ENCODE assay signal across 25 cellular contexts in the genomic region with DNA sequence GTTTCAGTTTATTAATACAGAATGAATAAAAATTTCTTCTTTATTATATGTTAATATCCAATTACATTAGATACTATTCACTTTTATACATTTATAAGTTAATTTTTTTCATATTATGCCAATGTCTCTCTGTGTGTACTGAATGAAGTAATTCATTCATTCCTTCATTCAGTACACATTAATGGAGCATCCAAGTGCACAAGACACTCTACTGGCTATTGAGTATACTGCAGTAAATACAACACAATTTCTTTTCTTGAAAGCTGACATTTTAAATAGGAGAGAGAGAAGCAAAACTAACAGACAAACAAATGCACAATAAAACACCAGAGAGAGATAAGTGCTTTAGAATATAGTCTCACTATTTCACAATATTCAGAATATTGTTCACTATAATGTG.
DNase-seq lines count a peak whose midpoint lies in the region; ATAC-seq and TF ChIP-seq lines count a peak whose summit lies in the region.
"Had no signal": no experiment of that assay in that cellular context is flagged by ENCODE, and none has a peak within 500 bp of the region (broad histone marks: within the 10 kb centered on the region; RNA-seq: fewer than 3 reads in every experiment).

No MANE protein-coding gene starts in this region.

- peak; percentile 37; the same call in 2 of the 3 replicates for TF ChIP-seq CTCF in H9 (conservative IDR thresholded peaks at IDR 0.05)
- TF ChIP-seq CTCF in endodermal cell (conservative IDR thresholded peaks at IDR 0.05): peak; percentile 58
- peak; percentile 8 for TF ChIP-seq CTCF in retinal pigment epithelial cell (conservative IDR thresholded peaks at IDR 0.05; ENCODE audit: low read depth, low read length)
- TF ChIP-seq CTCF in ovary (IDR thresholded peaks at IDR 0.05): no peak

- H3K23ac ChIP-seq in H9 (ENCODE audit: insufficient read length, low read depth, low read length): no peak overlapping the region

- no peak overlapping the region for H3T11ph ChIP-seq in H9 (ENCODE audit: low read length)

- no peaks in the 10 kb centered on the region for H4K20me1 ChIP-seq in H9 (ENCODE audit: control insufficient read depth, insufficient read depth, insufficient read length)
- H4K20me1 ChIP-seq: BLaER1 treated with 17β-estradiol and CSF1 and Interleukin-3, amounts not matched to agents 10 nM and 100 nM had no signal

- H3K79me1 ChIP-seq in H9 (ENCODE audit: insufficient read depth, low read depth, low read length, poor library complexity, severe bottlenecking): no peaks in the 10 kb centered on the region

- no peaks in the 10 kb centered on the region for H3K27me3 ChIP-seq in H9 (ENCODE audit: insufficient read depth, low read length)
- H3K27me3 ChIP-seq in endodermal cell (ENCODE audit: control insufficient read depth, insufficient read depth, low read length, poor library complexity, severe bottlenecking): no peaks in the 10 kb centered on the region
- peaks cover 3% of the 10 kb centered on the region for H3K27me3 ChIP-seq in ovary
- H3K27me3 ChIP-seq: BLaER1 treated with 17β-estradiol and CSF1 and Interleukin-3, amounts not matched to agents 10 nM and 100 nM; MG63 had no signal

- intact Hi-C loops in ovary (cut with DNase I): no loop called here
- intact Hi-C loops in left colon (cut with DNase I, micrococcal nuclease): no loop called here

- H2BK120ac ChIP-seq in H9 (ENCODE audit: low read depth, low read length, poor library complexity, severe bottlenecking): no peak overlapping the region

- no peaks in the 10 kb centered on the region for H3K79me2 ChIP-seq in H9 (ENCODE audit: insufficient read depth, low read length)

- H3K27ac ChIP-seq in H9 (ENCODE audit: insufficient read length, low read depth, low read length): no peak overlapping the region
- H3K27ac ChIP-seq in endodermal cell (ENCODE audit: low read depth, low read length): no peak overlapping the region
- no peak overlapping the region for H3K27ac ChIP-seq in ovary
- H3K27ac ChIP-seq: A549; BLaER1 treated with 17β-estradiol and CSF1 and Interleukin-3, amounts not matched to agents 10 nM and 100 nM; RWPE1 had no signal

- H3K27ac Mint-ChIP-seq in H9 (no peak overlapping the region), endodermal cell (no peak overlapping the region)
- H3K27ac Mint-ChIP-seq: CD4-positive, alpha-beta T cell had no signal

- H3K9me3 ChIP-seq in H9 (ENCODE audit: control insufficient read depth, low read depth, low read length) (no peaks in the 10 kb centered on the region), endodermal cell (ENCODE audit: control insufficient read depth, low read length) (no peaks in the 10 kb centered on the region), ovary (no peaks in the 10 kb centered on the region)
- H3K9me3 ChIP-seq: A549; BLaER1 treated with 17β-estradiol and CSF1 and Interleukin-3, amounts not matched to agents 10 nM and 100 nM; MG63 had no signal

- no peaks in the 10 kb centered on the region for H3K27me3 Mint-ChIP-seq in H9 (ENCODE audit: low read depth)
- no peaks in the 10 kb centered on the region for H3K27me3 Mint-ChIP-seq in endodermal cell (ENCODE audit: insufficient read depth)
- H3K27me3 Mint-ChIP-seq: CD4-positive, alpha-beta T cell had no signal

- H2BK20ac ChIP-seq in H9 (ENCODE audit: low read depth, low read length, poor library complexity, severe bottlenecking): no peak overlapping the region

- H3K9ac ChIP-seq in H9 (ENCODE audit: extremely low read depth, insufficient read length, low read length): no peak overlapping the region
- H3K9ac ChIP-seq in endodermal cell (ENCODE audit: extremely low read depth, low read length, poor library complexity, severe bottlenecking): no peak overlapping the region
- H3K9ac ChIP-seq: BLaER1 treated with 17β-estradiol and CSF1 and Interleukin-3, amounts not matched to agents 10 nM and 100 nM had no signal

- H3K36me3 ChIP-seq in endodermal cell (ENCODE audit: control insufficient read depth, insufficient read depth, low read length): no peaks in the 10 kb centered on the region
- no peaks in the 10 kb centered on the region for H3K36me3 ChIP-seq in ovary
- H3K36me3 ChIP-seq: BLaER1 treated with 17β-estradiol and CSF1 and Interleukin-3, amounts not matched to agents 10 nM and 100 nM; MG63 had no signal

- H3K36me3 Mint-ChIP-seq in H9 (ENCODE audit: insufficient read depth in 1 of 3, low read depth in 3 of 3) (peaks cover 0 to 1% (median 0%) of the 10 kb centered on the region in 3 experiments; a peak in 1 of 7 replicates), endodermal cell (ENCODE audit: low read depth) (no peaks in the 10 kb centered on the region)

- no peak overlapping the region for H2AK5ac ChIP-seq in H9 (ENCODE audit: insufficient read length, low read length)

- H3K18ac ChIP-seq in H9 (ENCODE audit: insufficient read length, low read depth, low read length): no peak overlapping the region

- H3K56ac ChIP-seq in H9 (ENCODE audit: insufficient read length, low read depth, low read length): no peak overlapping the region

- H3K4ac ChIP-seq in H9 (ENCODE audit: low read depth, low read length): no peak overlapping the region

- H3K14ac ChIP-seq in H9 (ENCODE audit: insufficient read depth, low read length): no peak overlapping the region

- H3K4me3 ChIP-seq in endodermal cell (ENCODE audit: low read length) (no peak overlapping the region), retinal pigment epithelial cell (ENCODE audit: low read length) (no peak overlapping the region), ovary (no peak overlapping the region)
- H3K4me3 ChIP-seq: A549; BLaER1 treated with 17β-estradiol and CSF1 and Interleukin-3, amounts not matched to agents 10 nM and 100 nM; MG63 had no signal

- no peak overlapping the region for H2AFZ ChIP-seq in H9 (ENCODE audit: low read length)

- ATAC-seq in GM21526 (IDR thresholded peaks at IDR 0.05; ENCODE audit: low FRiP score, unreplicated experiment): no peak
- ATAC-seq in left colon: no peak
- ATAC-seq: A549 had no signal

- no peak overlapping the region for H4K91ac ChIP-seq in H9 (ENCODE audit: insufficient read length, low read depth, low read length)

- no peak overlapping the region for H4K5ac ChIP-seq in H9 (ENCODE audit: insufficient read length, low read depth, low read length)

- H3K4me3 Mint-ChIP-seq in H9 (no peak overlapping the region), endodermal cell (no peak overlapping the region)
- H3K4me3 Mint-ChIP-seq: CD4-positive, alpha-beta T cell had no signal

- no peak overlapping the region for H2BK5ac ChIP-seq in H9 (ENCODE audit: insufficient read length, low read length)

- H3K4me1 ChIP-seq in H9 (ENCODE audit: insufficient read depth, low read length) (peaks cover 4% of the 10 kb centered on the region; the same call in 1 of the 2 replicates), endodermal cell (ENCODE audit: control insufficient read depth, insufficient read depth, low read length) (no peaks in the 10 kb centered on the region), ovary (ENCODE audit: insufficient read depth) (no peaks in the 10 kb centered on the region)
- H3K4me1 ChIP-seq: A549; BLaER1 treated with 17β-estradiol and CSF1 and Interleukin-3, amounts not matched to agents 10 nM and 100 nM had no signal

- peaks cover 7 to 8% of the 10 kb centered on the region in 2 experiments for H3K4me1 Mint-ChIP-seq in H9
- H3K4me1 Mint-ChIP-seq in endodermal cell: peaks cover 7% of the 10 kb centered on the region

- DNase-seq in H9: no peak
- peak; percentile 28 for DNase-seq in RKO (ENCODE audit: low spot score)
- no peak for DNase-seq in endodermal cell
- no peak for DNase-seq in retinal pigment epithelial cell (ENCODE audit: low read depth)
- DNase-seq in ovary: no peak
- DNase-seq in left colon: no peak
- DNase-seq: AML-193; CD4-positive, alpha-beta T cell; COR-L47; DND-41; KBM-7; MG63; NCI-H1105 treated with DMSO at 0.1 percent for 48 hours; NCI-H146; NCI-H1930; NCI-H2107; NCI-H446; NCI-H524 treated with DMSO at 0.1 percent for 48 hours; NCI-H774; SHP77; SW 1271 had no signal

- H2BK15ac ChIP-seq in H9 (ENCODE audit: low read depth, low read length): no peak overlapping the region

- no peak for TF ChIP-seq POLR2A in ovary (IDR thresholded peaks at IDR 0.05)

- no peak overlapping the region for H4K8ac ChIP-seq in H9 (replicated peaks; ENCODE audit: insufficient read length, low read depth, low read length)

- H3K4me2 ChIP-seq in H9 (ENCODE audit: insufficient read depth, insufficient read length, low read length): no peak overlapping the region
- H3K4me2 ChIP-seq: A549; BLaER1 treated with 17β-estradiol and CSF1 and Interleukin-3, amounts not matched to agents 10 nM and 100 nM had no signal

- H3K23me2 ChIP-seq in H9 (ENCODE audit: insufficient read length, low read depth, low read length, poor library complexity, severe bottlenecking): no peaks in the 10 kb centered on the region

- no peak overlapping the region for H2BK12ac ChIP-seq in H9 (ENCODE audit: insufficient read length, low read depth, low read length)

- H3K9me3 Mint-ChIP-seq in H9: peaks cover 0 to 4% of the 10 kb centered on the region in 2 experiments; a peak in 3 of 5 replicates
- peaks cover 2% of the 10 kb centered on the region for H3K9me3 Mint-ChIP-seq in endodermal cell

- TF ChIP-seq EP300 in ovary (IDR thresholded peaks at IDR 0.05): no peak

Comparison
In these comparisons a context has a peak if more than half of its experiments do, and no peak if none do; other contexts are left out.
1. CTCF ChIP-seq: peak in H9 (single experiment), endodermal cell (single experiment) and retinal pigment epithelial cell (single experiment); none in ovary (0 of 3).